In the genomic region with DNA sequence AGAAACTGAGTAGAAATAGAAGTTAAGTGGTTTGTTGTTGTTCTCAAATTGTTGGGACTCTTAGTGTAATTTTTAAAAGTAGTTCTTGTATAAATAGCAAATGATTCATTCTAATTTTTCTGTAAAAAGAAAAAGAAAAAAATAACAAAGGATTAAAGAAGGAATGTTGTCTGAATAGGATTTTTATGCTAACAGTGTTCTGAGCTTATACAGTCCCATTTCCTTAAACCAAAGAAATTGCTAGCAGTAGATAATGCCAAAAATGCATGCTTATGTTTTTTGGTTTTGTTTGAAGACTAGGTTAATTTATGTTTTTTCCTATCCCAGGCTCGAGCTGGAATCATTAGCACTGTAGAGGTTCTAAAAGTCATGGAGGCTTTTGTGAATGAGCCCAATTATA, we compare ENCODE assay signal across 18 cellular contexts. TPM values are rescaled to one million over a fixed set of nuclear protein-coding genes. Genes with fewer than 3 reads are reported as not detected.
A peak's percentile ranks its signal among the peaks of the same experiment; 100 is the strongest.
DNase-seq lines count a peak whose midpoint lies in the region; ATAC-seq, FAIRE-seq and TF ChIP-seq lines count a peak whose summit lies in the region.
"Had no signal": no experiment of that assay in that cellular context is flagged by ENCODE, and none has a peak within 500 bp of the region (broad histone marks: within the 10 kb centered on the region; RNA-seq: fewer than 3 reads in every experiment).

No MANE protein-coding gene starts in this region.

- H4K91ac ChIP-seq in IMR-90 (ENCODE audit: insufficient read depth, low read depth, low read length), result peak overlapping the region; percentile 36; the same call in 1 of the 2 replicates

- H3K27ac ChIP-seq in IMR-90 (ENCODE audit: insufficient read depth, low read length), result peak overlapping the region; percentile 89; the same call in 1 of the 2 replicates
- no peak overlapping the region for H3K27ac ChIP-seq in GM12878 (ENCODE audit: control insufficient read depth, insufficient read depth)
- H3K27ac ChIP-seq in osteoblast (ENCODE audit: low read depth, low read length), result peak overlapping the region; percentile 83
- H3K27ac ChIP-seq in testis, result peak overlapping the region in 1 of 2 donors; percentile 39
- H3K27ac ChIP-seq: cardiac muscle cell had no signal

- TF ChIP-seq POLR2A in IMR-90 (IDR thresholded peaks at IDR 0.05; ENCODE audit: low read depth, low read length) (no peak), GM12878 (IDR thresholded peaks at IDR 0.05; ENCODE audit: low read depth, low read length) (no peak), testis (IDR thresholded peaks at IDR 0.05) (no peak)

- no peak overlapping the region for H3K23ac ChIP-seq in IMR-90 (ENCODE audit: low read depth, low read length)

- no peaks in the 10 kb centered on the region for H3K27me3 Mint-ChIP-seq in activated naive CD4-positive, alpha-beta T cell treated with anti-CD3 and anti-CD28 coated beads, Interleukin-2, amount 10 ng/mL, durations not matched to agents 7 days and 5 days
- H3K27me3 Mint-ChIP-seq: activated naive CD8-positive, alpha-beta T cell had no signal

- H3K56ac ChIP-seq in IMR-90 (ENCODE audit: extremely low read depth, insufficient read depth, low read length), result peak overlapping the region; percentile 35; the same call in 1 of the 2 replicates

- no peak overlapping the region for H2AK9ac ChIP-seq in IMR-90 (replicated peaks; ENCODE audit: low read depth, low read length, poor library complexity)

- peak overlapping the region; percentile 83 for H2BK5ac ChIP-seq in IMR-90 (ENCODE audit: low read depth, low read length, poor library complexity, severe bottlenecking)

- H3K14ac ChIP-seq in IMR-90 (replicated peaks; ENCODE audit: low read depth, low read length), result peak overlapping the region; percentile 57; the same call in 1 of the 2 replicates

- no peak overlapping the region for H2AFZ ChIP-seq in IMR-90 (replicated peaks; ENCODE audit: low read length, poor library complexity)
- no peak overlapping the region for H2AFZ ChIP-seq in GM12878 (ENCODE audit: control insufficient read depth, low read depth, low read length)
- no peak overlapping the region for H2AFZ ChIP-seq in osteoblast (ENCODE audit: low read length)

- POLR2A ChIA-PET in AG04449 (lab: Yijun Ruan, JAX), result no interaction called here
- POLR2A ChIA-PET in IMR-90 (lab: Charles Lee; ENCODE audit: unreplicated experiment), result interaction anchor here (0.9 kb wide), 1 partner anchor 103 kb away, joined by 3 read pairs; no protein-coding TSS in a partner anchor
- POLR2A ChIA-PET in GM12878 (lab: Charles Lee), result interaction anchor here (1.1 kb wide), 1 partner anchor 11 kb away, joined by 3 read pairs; no protein-coding TSS in a partner anchor

- H2BK20ac ChIP-seq in IMR-90 (ENCODE audit: low read depth, low read length), result peak overlapping the region; percentile 72; the same call in 1 of the 2 replicates

- H3K36me3 ChIP-seq in IMR-90 (ENCODE audit: control insufficient read depth, insufficient read depth, low read length) (peaks cover 31% of the 10 kb centered on the region), GM12878 (ENCODE audit: control insufficient read depth in 2 of 2, insufficient read depth in 2 of 2, low read length in 1 of 2) (peaks cover 2 to 27% of the 10 kb centered on the region in 2 experiments), osteoblast (ENCODE audit: insufficient read depth, low read length) (peaks cover 58% of the 10 kb centered on the region), testis (ENCODE audit: low read depth, missing control alignments) (no peaks in the 10 kb centered on the region)

- peak overlapping the region in 1 of 2 experiments; percentile 32; a peak in 1 of 4 replicates for H4K8ac ChIP-seq in IMR-90 (ENCODE audit: low read depth in 2 of 2, low read length in 2 of 2)

- CTCF ChIA-PET in AG04449 (lab: Yijun Ruan, JAX), result interaction anchor here (5.3 to 5.8 kb wide), 2 partner anchors 10 to 15 kb away, joined by 25 to 60 read pairs; no protein-coding TSS in a partner anchor
- CTCF ChIA-PET in IMR-90 (lab: Yijun Ruan, JAX), result interaction anchor here (1.2 to 1.7 kb wide), 3 partner anchors 11 to 17 kb away, joined by 3 to 9 read pairs (median 5); no protein-coding TSS in a partner anchor
- CTCF ChIA-PET in GM12878 (lab: Yijun Ruan, JAX), result interaction anchor here (1.2 to 4.9 kb wide), 3 partner anchors 9 to 11 kb away, joined by 3 to 22 read pairs (median 3); no protein-coding TSS in a partner anchor
- CTCF ChIA-PET in activated naive CD4-positive, alpha-beta T cell treated with anti-CD3 and anti-CD28 coated beads, Interleukin-2, amount 10 ng/mL, durations not matched to agents 7 days and 5 days (lab: Charles Lee), result interaction anchor here (2.1 kb wide), 1 partner anchor 11 kb away, joined by 6 read pairs; no protein-coding TSS in a partner anchor

- no peak overlapping the region for H3K27ac Mint-ChIP-seq in activated naive CD4-positive, alpha-beta T cell treated with anti-CD3 and anti-CD28 coated beads, Interleukin-2, amount 10 ng/mL, durations not matched to agents 7 days and 5 days
- H3K27ac Mint-ChIP-seq: activated naive CD8-positive, alpha-beta T cell had no signal

- no peak overlapping the region; the same call in 2 of the 3 replicates for H2BK15ac ChIP-seq in IMR-90 (ENCODE audit: low read depth, low read length)

- H3K9ac ChIP-seq in IMR-90 (ENCODE audit: low read depth, low read length), result no peak overlapping the region
- H3K9ac ChIP-seq in GM12878 (ENCODE audit: control insufficient read depth, insufficient read depth, low read length), result no peak overlapping the region

- FAIRE-seq in GM12878 (lab: Jason Lieb, UNC), result peak; percentile 13
- FAIRE-seq: D721Med had no signal

- H3K4me1 ChIP-seq in IMR-90 (ENCODE audit: control insufficient read depth, insufficient read depth, low read length) (peaks cover 16% of the 10 kb centered on the region), GM12878 (ENCODE audit: control insufficient read depth, insufficient read depth, low read length) (no peaks in the 10 kb centered on the region), osteoblast (ENCODE audit: insufficient read depth, low read length) (peaks cover 25% of the 10 kb centered on the region), testis (peaks cover 5% of the 10 kb centered on the region)

- RAD21 ChIA-PET in GM12878 (lab: Charles Lee; ENCODE audit: unreplicated experiment), result interaction anchor here (0.6 to 0.7 kb wide), 2 partner anchors 8 to 9 kb away, joined by 3 read pairs; no protein-coding TSS in a partner anchor

- no CpG with 5 or more reads among the region's 1 CpG for WGBS in IMR-90 (ENCODE audit: extremely low coverage in 2 of 2, insufficient read length in 1 of 2), 2 experiments
- 94% methylated on average over 1 of the region's 1 CpG for WGBS in GM12878 (ENCODE audit: insufficient coverage, insufficient replicate concordance, low lambda C conversion rate, missing lambda C conversion rate)
- 40 to 53% methylated on average over 1 of the region's 1 CpG for WGBS in testis, 2 donors

- H3K9me1 ChIP-seq in IMR-90 (ENCODE audit: insufficient read depth, low read length), result no peaks in the 10 kb centered on the region

- peaks cover 22 to 23% of the 10 kb centered on the region in 2 experiments for H3K79me1 ChIP-seq in IMR-90 (ENCODE audit: low read depth in 1 of 2, low read length in 2 of 2)

- H3K4me3 Mint-ChIP-seq in activated naive CD4-positive, alpha-beta T cell treated with anti-CD3 and anti-CD28 coated beads, Interleukin-2, amount 10 ng/mL, durations not matched to agents 7 days and 5 days, result no peak overlapping the region
- H3K4me3 Mint-ChIP-seq: activated naive CD8-positive, alpha-beta T cell had no signal

- no peaks in the 10 kb centered on the region for H3K79me2 ChIP-seq in GM12878 (ENCODE audit: control insufficient read depth, insufficient read depth, low read length)
- no peaks in the 10 kb centered on the region for H3K79me2 ChIP-seq in osteoblast (ENCODE audit: insufficient read depth, low read length)

- SMC1A ChIA-PET in GM12878 (lab: Charles Lee; ENCODE audit: uncharacterized antibody, unreplicated experiment), result interaction anchor here (1.8 kb wide), 1 partner anchor 11 kb away, joined by 10 read pairs; no protein-coding TSS in a partner anchor

- peak overlapping the region; percentile 5 for H3K18ac ChIP-seq in IMR-90 (ENCODE audit: low read depth, low read length)

- peak overlapping the region; percentile 63; the same call in 1 of the 2 replicates for H3K4ac ChIP-seq in IMR-90 (ENCODE audit: low read depth, low read length)

- H4K20me1 ChIP-seq in IMR-90 (ENCODE audit: insufficient read depth, low read length) (peaks cover 10% of the 10 kb centered on the region; the same call in 1 of the 2 replicates), GM12878 (ENCODE audit: control insufficient read depth, insufficient read depth) (no peaks in the 10 kb centered on the region), osteoblast (ENCODE audit: insufficient read depth, low read length) (no peaks in the 10 kb centered on the region)

- DNase-seq in AG04449 (ENCODE audit: low read depth, low spot score) (peak; percentile 23), IMR-90 (peak; percentile 31), GM12878 (ENCODE audit: low read depth, low spot score) (no peak), osteoblast (ENCODE audit: insufficient read length, low spot score, missing footprints) (no peak), testis (no peak), ecto neural progenitor cell (ENCODE audit: low spot score) (no peak)
- DNase-seq in activated naive CD4-positive, alpha-beta T cell treated with anti-CD3 and anti-CD28 coated beads, Interleukin-2, amount 10 ng/mL, durations not matched to agents 7 days and 5 days, result no peak
- DNase-seq: activated CD4-positive, alpha-beta T cell treated with anti-CD3 and anti-CD28 coated beads, Interleukin-2, amount 50 U/mL, for 1 hour; activated T-cell treated with anti-CD3 and anti-CD28 coated beads for 4 hours; effector CD8-positive, alpha-beta T cell; GF-D8; NCI-H510A treated with DMSO at 0.1 percent for 48 hours; OCI-M1; stimulated activated CD4-positive, alpha-beta T cell treated with anti-CD3 and anti-CD28 coated beads, Interleukin-2, amount 100 ng/mL, for 24 hours had no signal

- TF ChIP-seq EP300 in GM12878 (IDR thresholded peaks at IDR 0.05; ENCODE audit: borderline replicate concordance in 1 of 2, control insufficient read depth in 1 of 2, low read depth in 2 of 2, low read length in 2 of 2), result no peak

- peaks cover 3% of the 10 kb centered on the region for H3K4me1 Mint-ChIP-seq in activated naive CD4-positive, alpha-beta T cell treated with anti-CD3 and anti-CD28 coated beads, Interleukin-2, amount 10 ng/mL, durations not matched to agents 7 days and 5 days

- peak overlapping the region; percentile 16; the same call in 1 of the 2 replicates for H2BK120ac ChIP-seq in IMR-90 (ENCODE audit: low read depth, low read length)

- no peaks in the 10 kb centered on the region for H3K9me3 ChIP-seq in IMR-90 (ENCODE audit: control insufficient read depth, insufficient read depth, low read length)
- H3K9me3 ChIP-seq in GM12878 (replicated peaks; ENCODE audit: control insufficient read depth, insufficient read depth, low read length), result no peaks in the 10 kb centered on the region
- no peaks in the 10 kb centered on the region for H3K9me3 ChIP-seq in osteoblast (ENCODE audit: low read depth, low read length)
- H3K9me3 ChIP-seq in testis, result no peaks in the 10 kb centered on the region

- H2AK5ac ChIP-seq in IMR-90 (ENCODE audit: low read depth, low read length), result peak overlapping the region; percentile 11; the same call in 1 of the 2 replicates

- H3K4me3 ChIP-seq in AG04449 (ENCODE audit: low read depth, low read length) (no peak overlapping the region), IMR-90 (ENCODE audit: insufficient read depth, low read depth, low read length) (no peak overlapping the region), GM12878 (no peak overlapping the region), osteoblast (ENCODE audit: insufficient read depth, low read length) (no peak overlapping the region), testis (no peak overlapping the region)
- H3K4me3 ChIP-seq: cardiac muscle cell had no signal

- BruUV-seq in IMR-90 (replicated peaks; lab: Mats Ljungman, UMichigan), result no TSS peak
- BruUV-seq in GM12878 (replicated peaks; lab: Mats Ljungman, UMichigan), result no TSS peak

- ATAC-seq in IMR-90 (ENCODE audit: low read depth) (peak; percentile 88), GM12878 (no peak), GM19463 (IDR thresholded peaks at IDR 0.05; ENCODE audit: unreplicated experiment) (no peak)

- peak overlapping the region; percentile 60; the same call in 1 of the 2 replicates for H4K5ac ChIP-seq in IMR-90 (ENCODE audit: low read depth, low read length)

- TF ChIP-seq RAD21 in IMR-90 (IDR thresholded peaks at IDR 0.05; ENCODE audit: low read length) (no peak), GM12878 (IDR thresholded peaks at IDR 0.05; ENCODE audit: insufficient read depth, low read depth, low read length) (no peak)

- in situ Hi-C loops in IMR-90 (cut with MboI; ENCODE audit: low sequenced_read_pairs), result loop anchor here (25.0 kb wide), 1 partner anchor 443 kb away; no protein-coding TSS in a partner anchor
- in situ Hi-C loops in GM12878 (cut with MboI), result no loop called here

- no peaks in the 10 kb centered on the region for H3K27me3 ChIP-seq in IMR-90 (ENCODE audit: control insufficient read depth, insufficient read depth, low read length)
- no peaks in the 10 kb centered on the region; a peak in 1 of 4 replicates for H3K27me3 ChIP-seq in GM12878 (replicated peaks in 1 of 2; ENCODE audit: control insufficient read depth in 2 of 2, insufficient read depth in 2 of 2, low read length in 1 of 2)
- H3K27me3 ChIP-seq in osteoblast (ENCODE audit: insufficient read depth, low read length), result no peaks in the 10 kb centered on the region
- no peaks in the 10 kb centered on the region for H3K27me3 ChIP-seq in testis
- H3K27me3 ChIP-seq: cardiac muscle cell had no signal

- no peaks in the 10 kb centered on the region for H3K9me3 Mint-ChIP-seq in activated naive CD4-positive, alpha-beta T cell treated with anti-CD3 and anti-CD28 coated beads, Interleukin-2, amount 10 ng/mL, durations not matched to agents 7 days and 5 days

- H3K36me3 Mint-ChIP-seq in activated naive CD4-positive, alpha-beta T cell treated with anti-CD3 and anti-CD28 coated beads, Interleukin-2, amount 10 ng/mL, durations not matched to agents 7 days and 5 days, result peaks cover 42% of the 10 kb centered on the region

- dilution Hi-C loops in IMR-90 (cut with HindIII; ENCODE audit: low sequenced_read_pairs, unreplicated experiment), result no loop called here

- TF ChIP-seq CTCF in AG04449 (IDR thresholded peaks at IDR 0.05; ENCODE audit: insufficient read depth, low read length, missing control alignments) (no peak), IMR-90 (conservative IDR thresholded peaks at IDR 0.05; ENCODE audit: low read depth, low read length) (no peak), GM12878 (IDR thresholded peaks at IDR 0.05 in 2 of 3, conservative IDR thresholded peaks at IDR 0.05 in 1 of 3; ENCODE audit: control insufficient read depth in 2 of 3, extremely low read depth in 1 of 3, insufficient read depth in 1 of 3, low read depth in 3 of 3, low read length in 3 of 3) (no peak), osteoblast (IDR thresholded peaks at IDR 0.05; ENCODE audit: extremely low read depth, low read depth, low read length) (no peak), testis (IDR thresholded peaks at IDR 0.05) (no peak)

- H3K4me2 ChIP-seq in IMR-90 (ENCODE audit: low read depth, low read length) (peak overlapping the region; percentile 46; the same call in 1 of the 2 replicates), GM12878 (ENCODE audit: control insufficient read depth, insufficient read depth) (no peak overlapping the region), osteoblast (ENCODE audit: insufficient read depth, low read length) (peak overlapping the region; percentile 45)

- intact Hi-C loops in IMR-90 (cut with micrococcal nuclease) (no loop called here), GM12878 (cut with micrococcal nuclease; ENCODE audit: unreplicated experiment) (no loop called here), testis (cut with DNase I; ENCODE audit: low total_unique reads) (no loop called here)

RNA-seq across cellular contexts. Expression of a gene that starts 44.7 kb away (rescaled TPM):
- total RNA-seq in IMR-90 (2012; rRNA removed) (659 and 1,082 TPM in 2 replicates), GM12878 (2014; rRNA removed) (246 and 258 TPM in 2 replicates), GM12878 (2014; rRNA removed; fragmentation: Illumina TruSeq; extraction: Trizol) (261 and 282 TPM in 2 replicates), GM12878 (2021) (485 and 525 TPM in 2 replicates), osteoblast (331 and 351 TPM in 2 replicates), testis (100 to 1,000 TPM; 262 to 299 TPM)
- polyA plus RNA-seq in IMR-90 (2012; rRNA removed) (191 and 206 TPM in 2 replicates), GM12878 (2011; rRNA removed) (231 and 237 TPM in 2 replicates), GM12878 (2014; fragmentation: Illumina TruSeq; extraction: Trizol) (430 and 445 TPM in 2 replicates), GM12878 (2014; fragmentation: Nextera tagmentation; extraction: Ambion mirVana) (100 to 1,000 TPM; 130 to 233 TPM), GM12878 (2014; rRNA removed) (255 and 258 TPM in 2 replicates), GM12878 (2016; fragmentation: Nextera tagmentation; extraction: Ambion mirVana) (10 to 100 TPM; 67.8 to 73.9 TPM), testis (ENCODE audit: insufficient read depth, low read depth, low replicate concordance) (391 TPM)
- 78.7 and 81.9 TPM in 2 replicates for polyA plus RNA-seq in IMR-90 (2012; cell fraction: cytosol; rRNA removed)
- polyA plus RNA-seq in IMR-90 (2012; cell fraction: nucleus; rRNA removed; ENCODE audit: low replicate concordance), result 66.4 and 160 TPM in 2 replicates
- total RNA-seq in GM12878 (2013; cell fraction: nucleolus; rRNA removed), result 212 and 232 TPM in 2 replicates
- polyA plus RNA-seq in GM12878 (2011; ENCODE audit: low read depth), result 133 TPM
- polyA plus RNA-seq in GM12878 (2011; cell fraction: cytosol; rRNA removed), result 156 and 173 TPM in 2 replicates
- 144 and 217 TPM in 2 replicates for polyA plus RNA-seq in GM12878 (2011; cell fraction: nucleus; rRNA removed)
- 185 and 207 TPM in 2 replicates for polyA plus RNA-seq in GM12878 (2012)
- 236 and 343 TPM in 2 replicates for polyA minus RNA-seq in GM12878 (2011; rRNA and poly(A)+ RNA removed)
- 95.2 and 97.0 TPM in 2 replicates for polyA minus RNA-seq in GM12878 (2011; cell fraction: cytosol; rRNA and poly(A)+ RNA removed)
- 44.5 and 57.6 TPM in 2 replicates for polyA minus RNA-seq in GM12878 (2011; cell fraction: nucleus; rRNA and poly(A)+ RNA removed)

Comparison
In these comparisons a context has a peak if more than half of its experiments do, and no peak if none do; other contexts are left out.
1. DNase-seq: peak in AG04449 (single experiment) and IMR-90 (single experiment); none in GM12878 (single experiment), osteoblast (single experiment), activated naive CD4-positive, alpha-beta T cell treated with anti-CD3 and anti-CD28 coated beads, Interleukin-2, amount 10 ng/mL, durations not matched to agents 7 days and 5 days (single experiment), testis (single experiment) and ecto neural progenitor cell (single experiment).